In genomic region chr13:105979131-105979530, GRCh38 we compare ENCODE assay signal across 28 cellular contexts.
DNase-seq lines count a peak whose midpoint lies in the region; ATAC-seq and TF ChIP-seq lines count a peak whose summit lies in the region.
"Had no signal": no experiment of that assay in that cellular context is flagged by ENCODE, and none has a peak within 500 bp of the region (broad histone marks: within the 10 kb centered on the region; RNA-seq: fewer than 3 reads in every experiment).

No MANE protein-coding gene starts in this region.

- CTCF ChIA-PET in PC-3 (lab: Charles Lee): no interaction called here
- CTCF ChIA-PET in activated CD8-positive, alpha-beta T cell treated with anti-CD3 and anti-CD28 coated beads for 36 hours (lab: Charles Lee): no interaction called here

- H3K4me2 ChIP-seq in PC-3 (ENCODE audit: low read length) (peak overlapping the region; percentile 76), smooth muscle cell (peak overlapping the region; percentile 42)

- ATAC-seq in PC-3 (peak; percentile 76), sciatic nerve (no peak)
- no peak for ATAC-seq in activated CD8-positive, alpha-beta T cell treated with anti-CD3 and anti-CD28 coated beads for 36 hours
- ATAC-seq: activated naive CD8-positive, alpha-beta T cell treated with anti-CD3 and anti-CD28 coated beads, Interleukin-2, amount 50 U/mL, for 24 hours; gastrocnemius medialis; psoas muscle; stimulated activated memory B cell treated with anti-CD40 and anti-IgM and Interleukin-4, amounts not matched to agents 10 μg/mL and 1 μg/mL and 100 μg/mL, for 72 hours had no signal

- H2AFZ ChIP-seq in PC-3 (ENCODE audit: low read length) (peak overlapping the region; percentile 64), smooth muscle cell (ENCODE audit: low read depth) (peak overlapping the region; percentile 6)

- H3K79me2 ChIP-seq in PC-3 (ENCODE audit: low read length): no peaks in the 10 kb centered on the region
- no peaks in the 10 kb centered on the region for H3K79me2 ChIP-seq in smooth muscle cell (ENCODE audit: low read depth)

- WGBS in smooth muscle cell (ENCODE audit: low lambda C conversion rate): 67% methylated on average over 3 of the region's 3 CpGs

- peak overlapping the region; percentile 87 for H3K27ac Mint-ChIP-seq in mesothelial cell of epicardium
- H3K27ac Mint-ChIP-seq in activated CD8-positive, alpha-beta T cell treated with anti-CD3 and anti-CD28 coated beads for 36 hours: no peak overlapping the region
- H3K27ac Mint-ChIP-seq: activated naive CD8-positive, alpha-beta T cell treated with anti-CD3 and anti-CD28 coated beads, Interleukin-2, amount 50 U/mL, for 24 hours; CD8-positive, alpha-beta memory T cell; naive B cell; stimulated activated memory B cell treated with anti-CD40 and anti-IgM and Interleukin-4, amounts not matched to agents 10 μg/mL and 1 μg/mL and 100 μg/mL, for 72 hours had no signal

- H3K9me3 ChIP-seq in PC-3 (ENCODE audit: low read length): no peaks in the 10 kb centered on the region
- H3K9me3 ChIP-seq in smooth muscle cell (replicated peaks; ENCODE audit: low read depth): no peaks in the 10 kb centered on the region
- H3K9me3 ChIP-seq: gastrocnemius medialis, left ventricle myocardium inferior, psoas muscle, SJSA1, upper lobe of right lung had no signal

- no peaks in the 10 kb centered on the region for H3F3A ChIP-seq in PC-3 (ENCODE audit: low read length, unreplicated experiment)
- H3F3A ChIP-seq in smooth muscle cell (ENCODE audit: low read depth): no peaks in the 10 kb centered on the region

- H3K27ac ChIP-seq in PC-3 (ENCODE audit: low read length): peak overlapping the region; percentile 75
- H3K27ac ChIP-seq in smooth muscle cell (ENCODE audit: low read depth): peak overlapping the region; percentile 39
- H3K27ac ChIP-seq: gastrocnemius medialis, left ventricle myocardium inferior, psoas muscle, SJSA1, upper lobe of right lung had no signal

- H3K36me3 ChIP-seq in PC-3 (ENCODE audit: low read depth, low read length) (no peaks in the 10 kb centered on the region), smooth muscle cell (ENCODE audit: low read depth) (no peaks in the 10 kb centered on the region)
- H3K36me3 ChIP-seq: gastrocnemius medialis, left ventricle myocardium inferior, SJSA1, upper lobe of right lung had no signal

- POLR2A ChIA-PET in PC-3 (lab: Charles Lee; ENCODE audit: unreplicated experiment): no interaction called here
- POLR2A ChIA-PET in activated CD8-positive, alpha-beta T cell treated with anti-CD3 and anti-CD28 coated beads for 36 hours (lab: Charles Lee): no interaction called here

- no peaks in the 10 kb centered on the region for H3K9me2 ChIP-seq in PC-3 (replicated peaks; ENCODE audit: low read length)

- no peaks in the 10 kb centered on the region for H3K27me3 Mint-ChIP-seq in mesothelial cell of epicardium (ENCODE audit: low read depth)
- no peaks in the 10 kb centered on the region for H3K27me3 Mint-ChIP-seq in activated CD8-positive, alpha-beta T cell treated with anti-CD3 and anti-CD28 coated beads for 36 hours
- H3K27me3 Mint-ChIP-seq: activated naive CD8-positive, alpha-beta T cell treated with anti-CD3 and anti-CD28 coated beads, Interleukin-2, amount 50 U/mL, for 24 hours; CD8-positive, alpha-beta memory T cell; central memory CD8-positive, alpha-beta T cell; naive B cell; stimulated activated memory B cell treated with anti-CD40 and anti-IgM and Interleukin-4, amounts not matched to agents 10 μg/mL and 1 μg/mL and 100 μg/mL, for 72 hours had no signal

- peak; percentile 80 for DNase-seq in PC-3
- peak; percentile 92 for DNase-seq in epithelial cell of esophagus (ENCODE audit: low read depth)
- no peak for DNase-seq in mesothelial cell of epicardium (ENCODE audit: low spot score in 2 of 2, unreplicated experiment in 2 of 2)
- no peak for DNase-seq in smooth muscle cell (lab: John Stamatoyannopoulos, UW; ENCODE audit: unreplicated experiment)
- no peak for DNase-seq in activated CD8-positive, alpha-beta T cell treated with anti-CD3 and anti-CD28 coated beads for 36 hours
- no peak for DNase-seq in HuH-7.5 (ENCODE audit: low spot score)
- DNase-seq in T-helper 9 cell: no peak
- DNase-seq in sciatic nerve (ENCODE audit: low spot score): no peak
- DNase-seq: activated CD4-positive, CD25-positive, alpha-beta regulatory T cell; activated naive CD4-positive, alpha-beta T cell; activated naive CD8-positive, alpha-beta T cell treated with anti-CD3 and anti-CD28 coated beads, Interleukin-2, amount 50 U/mL, for 24 hours; activated T-cell treated with anti-CD3 and anti-CD28 coated beads, Interleukin-2, amount 50 U/mL, for 48 hours; CD8-positive, alpha-beta memory T cell; DMS 273 treated with DMSO at 0.1 percent for 48 hours; gastrocnemius medialis; hippocampal formation; Karpas-422; left ventricle myocardium inferior; naive B cell; NCI-H2029 treated with DMSO at 0.1 percent for 48 hours; NCI-H526 treated with DMSO at 0.1 percent for 48 hours; nucleus accumbens; psoas muscle; substantia nigra; upper lobe of right lung had no signal

- H3K4me3 Mint-ChIP-seq in mesothelial cell of epicardium: no peak overlapping the region
- no peak overlapping the region for H3K4me3 Mint-ChIP-seq in activated CD8-positive, alpha-beta T cell treated with anti-CD3 and anti-CD28 coated beads for 36 hours
- H3K4me3 Mint-ChIP-seq: activated naive CD8-positive, alpha-beta T cell treated with anti-CD3 and anti-CD28 coated beads, Interleukin-2, amount 50 U/mL, for 24 hours; CD8-positive, alpha-beta memory T cell; central memory CD8-positive, alpha-beta T cell; naive B cell; stimulated activated memory B cell treated with anti-CD40 and anti-IgM and Interleukin-4, amounts not matched to agents 10 μg/mL and 1 μg/mL and 100 μg/mL, for 72 hours had no signal

- H3K4me1 ChIP-seq in PC-3 (ENCODE audit: insufficient read depth, low read length): peaks cover 27% of the 10 kb centered on the region
- H3K4me1 ChIP-seq in smooth muscle cell (ENCODE audit: low read depth): no peaks in the 10 kb centered on the region
- H3K4me1 ChIP-seq: gastrocnemius medialis, left ventricle myocardium inferior, psoas muscle, SJSA1, upper lobe of right lung had no signal

- 0 out of 2 replicates have a peak overlapping the region, but pooled peaks have one; percentile 8 for H3K9ac ChIP-seq in PC-3 (ENCODE audit: low read length)
- no peak overlapping the region for H3K9ac ChIP-seq in smooth muscle cell (ENCODE audit: low read depth)

- BruUV-seq in PC-3 (replicated peaks; lab: Mats Ljungman, UMichigan): no TSS peak

- peaks cover 45% of the 10 kb centered on the region for H3K4me1 Mint-ChIP-seq in mesothelial cell of epicardium
- H3K4me1 Mint-ChIP-seq in activated CD8-positive, alpha-beta T cell treated with anti-CD3 and anti-CD28 coated beads for 36 hours (ENCODE audit: low read depth): no peaks in the 10 kb centered on the region
- H3K4me1 Mint-ChIP-seq: activated naive CD8-positive, alpha-beta T cell treated with anti-CD3 and anti-CD28 coated beads, Interleukin-2, amount 50 U/mL, for 24 hours; CD8-positive, alpha-beta memory T cell; central memory CD8-positive, alpha-beta T cell; naive B cell; stimulated activated memory B cell treated with anti-CD40 and anti-IgM and Interleukin-4, amounts not matched to agents 10 μg/mL and 1 μg/mL and 100 μg/mL, for 72 hours had no signal

- H3K27me3 ChIP-seq in PC-3 (ENCODE audit: low read length): no peaks in the 10 kb centered on the region
- no peaks in the 10 kb centered on the region for H3K27me3 ChIP-seq in smooth muscle cell (ENCODE audit: low read depth)
- H3K27me3 ChIP-seq: gastrocnemius medialis, SJSA1, upper lobe of right lung had no signal

- peaks cover 7% of the 10 kb centered on the region for H3K36me3 Mint-ChIP-seq in mesothelial cell of epicardium
- H3K36me3 Mint-ChIP-seq in activated CD8-positive, alpha-beta T cell treated with anti-CD3 and anti-CD28 coated beads for 36 hours (ENCODE audit: low read depth): no peaks in the 10 kb centered on the region
- H3K36me3 Mint-ChIP-seq: CD8-positive, alpha-beta memory T cell; naive B cell; stimulated activated memory B cell treated with anti-CD40 and anti-IgM and Interleukin-4, amounts not matched to agents 10 μg/mL and 1 μg/mL and 100 μg/mL, for 72 hours had no signal

- TF ChIP-seq CTCF in PC-3 (conservative IDR thresholded peaks at IDR 0.05; ENCODE audit: low read depth, low read length): no peak
- no peak for TF ChIP-seq CTCF in epithelial cell of esophagus (IDR thresholded peaks at IDR 0.05; ENCODE audit: insufficient read depth, low read depth, low read length, missing control alignments)
- TF ChIP-seq CTCF in mesothelial cell of epicardium (IDR thresholded peaks at IDR 0.05; ENCODE audit: unreplicated experiment): no peak
- no peak for TF ChIP-seq CTCF in smooth muscle cell (IDR thresholded peaks at IDR 0.05; ENCODE audit: borderline replicate concordance, insufficient read depth, poor library complexity, severe bottlenecking)
- no peak for TF ChIP-seq CTCF in activated CD8-positive, alpha-beta T cell treated with anti-CD3 and anti-CD28 coated beads for 36 hours (IDR thresholded peaks at IDR 0.05)

- H3K4me3 ChIP-seq in PC-3 (ENCODE audit: low read length) (peak overlapping the region; percentile 53), epithelial cell of esophagus (ENCODE audit: low read length) (peak overlapping the region; percentile 10), smooth muscle cell (no peak overlapping the region)
- H3K4me3 ChIP-seq: gastrocnemius medialis, left ventricle myocardium inferior, psoas muscle, SJSA1, upper lobe of right lung had no signal

- H3K9me3 Mint-ChIP-seq in mesothelial cell of epicardium: peaks cover 15% of the 10 kb centered on the region
- H3K9me3 Mint-ChIP-seq in activated CD8-positive, alpha-beta T cell treated with anti-CD3 and anti-CD28 coated beads for 36 hours: peaks cover 3% of the 10 kb centered on the region
- H3K9me3 Mint-ChIP-seq: stimulated activated memory B cell treated with anti-CD40 and anti-IgM and Interleukin-4, amounts not matched to agents 10 μg/mL and 1 μg/mL and 100 μg/mL, for 72 hours had no signal

- intact Hi-C loops in PC-3 (cut with micrococcal nuclease) (loop anchor here (10.0 kb wide), 1 partner anchor 204 kb away; no protein-coding TSS in a partner anchor), sciatic nerve (cut with DNase I) (no loop called here)
- intact Hi-C loops in activated CD8-positive, alpha-beta T cell treated with anti-CD3 and anti-CD28 coated beads for 36 hours (cut with micrococcal nuclease): no loop called here

- H4K20me1 ChIP-seq in PC-3 (ENCODE audit: low read length) (no peaks in the 10 kb centered on the region), smooth muscle cell (ENCODE audit: low read depth) (no peaks in the 10 kb centered on the region)

Comparison
In these comparisons a context has a peak if more than half of its experiments do, and no peak if none do; other contexts are left out.
1. DNase-seq: peak in PC-3 (single experiment) and epithelial cell of esophagus (single experiment); none in mesothelial cell of epicardium (0 of 2), smooth muscle cell (single experiment), activated CD8-positive, alpha-beta T cell treated with anti-CD3 and anti-CD28 coated beads for 36 hours (single experiment), HuH-7.5 (single experiment), T-helper 9 cell (single experiment) and sciatic nerve (single experiment).